In genomic region chr1:10033359-10033845, GRCh38 we compare ENCODE assay signal across 8 cellular contexts. TPM values are rescaled to one million over a fixed set of nuclear protein-coding genes. Genes with fewer than 3 reads are reported as not detected.
DNase-seq lines count a peak whose midpoint lies in the region; ATAC-seq and TF ChIP-seq lines count a peak whose summit lies in the region.

No MANE protein-coding gene starts in this region.

- no peaks in the 10 kb centered on the region for H3K9me3 ChIP-seq in mesodermal cell (ENCODE audit: control insufficient read depth, low read length)
- H3K9me3 ChIP-seq in tibial artery, result no peaks in the 10 kb centered on the region

- DNase-seq in CD1c-positive myeloid dendritic cell (ENCODE audit: extremely low spot score) (peak; percentile 26), RPMI7951 (ENCODE audit: low read depth) (peak; percentile 36), dermis microvascular lymphatic vessel endothelial cell (ENCODE audit: low read depth in 2 of 2) (peak; percentile 6 to 65), tibial artery (peak in 1 of 2 donors; percentile 21), HuH-7 (ENCODE audit: low spot score) (no peak)

- ATAC-seq in GM18511 (IDR thresholded peaks at IDR 0.05; ENCODE audit: unreplicated experiment), result peak; percentile 15
- ATAC-seq in HG03135 (IDR thresholded peaks at IDR 0.05; ENCODE audit: unreplicated experiment), result peak; percentile 29

- TF ChIP-seq CTCF in tibial artery (IDR thresholded peaks at IDR 0.05), result no peak

- H3K4me1 ChIP-seq in mesodermal cell (ENCODE audit: control insufficient read depth, insufficient read depth, low read length, poor library complexity, severe bottlenecking) (peaks cover 10% of the 10 kb centered on the region), tibial artery (peaks cover 0 to 40% (median 13%) of the 10 kb centered on the region in 4 donors)

- peak overlapping the region; percentile 86 for H3K4me3 ChIP-seq in mesodermal cell (ENCODE audit: extremely low read depth, insufficient read depth, low read length, poor library complexity, severe bottlenecking)
- peak overlapping the region; percentile 82 to 100 for H3K4me3 ChIP-seq in tibial artery

- peak overlapping the region; percentile 96 for H3K27ac ChIP-seq in mesodermal cell (ENCODE audit: low read depth, low read length, severe bottlenecking)
- H3K27ac ChIP-seq in tibial artery, result peak overlapping the region; percentile 96 to 99

- intact Hi-C loops in tibial artery (cut with DNase I; ENCODE audit: low total_unique reads), result loop anchor here (2.0 to 10.0 kb wide), 3 partner anchors 75 to 119 kb away; partner anchors contain the start of genes LZIC and NMNAT1

- WGBS in mesodermal cell (ENCODE audit: insufficient coverage in 2 of 2), 2 experiments, result 1% methylated on average over 9 to 15 of the region's 19 CpGs

- H3K27me3 ChIP-seq in tibial artery, result no peaks in the 10 kb centered on the region

- H3K36me3 ChIP-seq in mesodermal cell (ENCODE audit: control insufficient read depth, insufficient read depth, low read length) (peaks cover 21% of the 10 kb centered on the region), tibial artery (peaks cover 9 to 22% (median 19%) of the 10 kb centered on the region in 3 donors)

RNA-seq across cellular contexts. Expression of gene UBE4B, which starts 0.6 kb away (rescaled TPM):
- 29.1 and 33.5 TPM in 2 replicates for total RNA-seq in RPMI7951 (2014; rRNA removed; shearing (Covaris generic))
- total RNA-seq in dermis microvascular lymphatic vessel endothelial cell, result 16.4 and 20.7 TPM in 2 replicates
- 41.2 TPM for polyA plus RNA-seq in mesodermal cell (2013, experiment 1 of 2)
- polyA plus RNA-seq in mesodermal cell (2013, experiment 2 of 2), result 39.5 TPM

RNA-seq across cellular contexts. Expression of gene RBP7, which starts 36.4 kb away (rescaled TPM):
- not detected in 2 replicates for total RNA-seq in RPMI7951 (2014; rRNA removed; shearing (Covaris generic))
- 0.38 and 0.77 TPM in 2 replicates for total RNA-seq in dermis microvascular lymphatic vessel endothelial cell
- polyA plus RNA-seq in mesodermal cell (2013, experiment 1 of 2), result 0.88 TPM
- polyA plus RNA-seq in mesodermal cell (2013, experiment 2 of 2), result not detected
